ENCODE assay signal across 1 cellular context in the genomic region with DNA sequence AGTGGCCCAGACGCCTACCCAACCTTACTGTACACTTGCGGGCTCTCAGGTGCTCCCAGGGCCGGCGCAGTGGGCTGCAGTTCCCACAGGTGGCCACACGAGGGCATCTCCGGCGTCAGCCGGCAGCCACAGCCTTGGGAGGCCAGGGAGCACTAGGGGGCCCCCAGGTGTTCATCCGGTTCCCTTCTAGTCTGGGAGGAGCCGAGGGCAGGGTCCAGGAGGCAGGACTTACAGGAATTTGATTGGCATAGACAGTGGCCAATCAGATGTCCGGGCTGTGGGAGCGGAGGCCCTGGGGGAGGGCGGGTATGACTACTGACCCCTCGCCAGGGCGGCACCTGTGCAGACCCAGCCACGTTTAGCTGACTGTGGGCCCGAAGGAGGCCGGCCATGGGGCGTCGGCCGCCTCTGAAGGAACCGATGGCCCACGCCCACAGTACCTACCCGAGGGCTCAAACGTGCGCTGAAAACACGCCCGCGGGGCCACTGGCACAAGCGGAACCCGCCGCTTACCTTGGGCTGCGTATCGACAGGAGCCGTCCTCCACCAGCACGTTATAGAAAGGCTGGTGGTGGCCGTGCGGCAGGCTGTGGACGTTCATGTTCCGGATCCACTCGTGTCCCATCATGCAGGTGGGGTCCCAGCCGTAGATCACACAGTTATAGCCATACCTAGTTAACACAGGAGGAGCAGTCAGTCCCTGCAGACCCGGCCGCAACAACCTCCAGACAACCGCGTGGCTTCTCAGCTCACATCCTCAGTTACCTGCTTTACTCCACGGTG.
TF ChIP-seq lines count a peak whose summit lies in the region.

No MANE protein-coding gene starts in this region.

TF ChIP-seq in K562, 482 proteins besides CTCF, POLR2A, EP300 and RAD21 (continued from another document and continues in another):
- TF ChIP-seq, protein P1, sequence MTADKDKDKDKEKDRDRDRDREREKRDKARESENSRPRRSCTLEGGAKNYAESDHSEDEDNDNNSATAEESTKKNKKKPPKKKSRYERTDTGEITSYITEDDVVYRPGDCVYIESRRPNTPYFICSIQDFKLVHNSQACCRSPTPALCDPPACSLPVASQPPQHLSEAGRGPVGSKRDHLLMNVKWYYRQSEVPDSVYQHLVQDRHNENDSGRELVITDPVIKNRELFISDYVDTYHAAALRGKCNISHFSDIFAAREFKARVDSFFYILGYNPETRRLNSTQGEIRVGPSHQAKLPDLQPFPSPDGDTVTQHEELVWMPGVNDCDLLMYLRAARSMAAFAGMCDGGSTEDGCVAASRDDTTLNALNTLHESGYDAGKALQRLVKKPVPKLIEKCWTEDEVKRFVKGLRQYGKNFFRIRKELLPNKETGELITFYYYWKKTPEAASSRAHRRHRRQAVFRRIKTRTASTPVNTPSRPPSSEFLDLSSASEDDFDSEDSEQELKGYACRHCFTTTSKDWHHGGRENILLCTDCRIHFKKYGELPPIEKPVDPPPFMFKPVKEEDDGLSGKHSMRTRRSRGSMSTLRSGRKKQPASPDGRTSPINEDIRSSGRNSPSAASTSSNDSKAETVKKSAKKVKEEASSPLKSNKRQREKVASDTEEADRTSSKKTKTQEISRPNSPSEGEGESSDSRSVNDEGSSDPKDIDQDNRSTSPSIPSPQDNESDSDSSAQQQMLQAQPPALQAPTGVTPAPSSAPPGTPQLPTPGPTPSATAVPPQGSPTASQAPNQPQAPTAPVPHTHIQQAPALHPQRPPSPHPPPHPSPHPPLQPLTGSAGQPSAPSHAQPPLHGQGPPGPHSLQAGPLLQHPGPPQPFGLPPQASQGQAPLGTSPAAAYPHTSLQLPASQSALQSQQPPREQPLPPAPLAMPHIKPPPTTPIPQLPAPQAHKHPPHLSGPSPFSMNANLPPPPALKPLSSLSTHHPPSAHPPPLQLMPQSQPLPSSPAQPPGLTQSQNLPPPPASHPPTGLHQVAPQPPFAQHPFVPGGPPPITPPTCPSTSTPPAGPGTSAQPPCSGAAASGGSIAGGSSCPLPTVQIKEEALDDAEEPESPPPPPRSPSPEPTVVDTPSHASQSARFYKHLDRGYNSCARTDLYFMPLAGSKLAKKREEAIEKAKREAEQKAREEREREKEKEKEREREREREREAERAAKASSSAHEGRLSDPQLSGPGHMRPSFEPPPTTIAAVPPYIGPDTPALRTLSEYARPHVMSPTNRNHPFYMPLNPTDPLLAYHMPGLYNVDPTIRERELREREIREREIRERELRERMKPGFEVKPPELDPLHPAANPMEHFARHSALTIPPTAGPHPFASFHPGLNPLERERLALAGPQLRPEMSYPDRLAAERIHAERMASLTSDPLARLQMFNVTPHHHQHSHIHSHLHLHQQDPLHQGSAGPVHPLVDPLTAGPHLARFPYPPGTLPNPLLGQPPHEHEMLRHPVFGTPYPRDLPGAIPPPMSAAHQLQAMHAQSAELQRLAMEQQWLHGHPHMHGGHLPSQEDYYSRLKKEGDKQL (CRISPR knock-in tag; IDR thresholded peaks at IDR 0.05; ENCODE audit: borderline replicate concordance): no peak
- TF ChIP-seq ZEB2 (IDR thresholded peaks at IDR 0.05): peak; percentile 80
- peak; percentile 57 for TF ChIP-seq FIP1L1 (IDR thresholded peaks at IDR 0.05; ENCODE audit: low read depth, low read length, poor library complexity, severe bottlenecking)
- peak; percentile 47 for TF ChIP-seq RBM25 (IDR thresholded peaks at IDR 0.05; ENCODE audit: low read depth, low read length, severe bottlenecking)
- TF ChIP-seq, protein P2, sequence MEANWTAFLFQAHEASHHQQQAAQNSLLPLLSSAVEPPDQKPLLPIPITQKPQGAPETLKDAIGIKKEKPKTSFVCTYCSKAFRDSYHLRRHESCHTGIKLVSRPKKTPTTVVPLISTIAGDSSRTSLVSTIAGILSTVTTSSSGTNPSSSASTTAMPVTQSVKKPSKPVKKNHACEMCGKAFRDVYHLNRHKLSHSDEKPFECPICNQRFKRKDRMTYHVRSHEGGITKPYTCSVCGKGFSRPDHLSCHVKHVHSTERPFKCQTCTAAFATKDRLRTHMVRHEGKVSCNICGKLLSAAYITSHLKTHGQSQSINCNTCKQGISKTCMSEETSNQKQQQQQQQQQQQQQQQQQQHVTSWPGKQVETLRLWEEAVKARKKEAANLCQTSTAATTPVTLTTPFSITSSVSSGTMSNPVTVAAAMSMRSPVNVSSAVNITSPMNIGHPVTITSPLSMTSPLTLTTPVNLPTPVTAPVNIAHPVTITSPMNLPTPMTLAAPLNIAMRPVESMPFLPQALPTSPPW (CRISPR knock-in tag; IDR thresholded peaks at IDR 0.05): 0 out of 2 replicates have a peak, but pooled peaks have one; percentile 16
- TF ChIP-seq JUND (IDR thresholded peaks at IDR 0.05; ENCODE audit: borderline replicate concordance, low read depth, low read length): peak; percentile 57
- no peak; the same call in 2 of the 3 replicates for TF ChIP-seq JUND (tag; IDR thresholded peaks at IDR 0.05; ENCODE audit: borderline replicate concordance, low read depth, low read length)
- TF ChIP-seq TFAP4 (CRISPR knock-in tag; IDR thresholded peaks at IDR 0.05; ENCODE audit: borderline replicate concordance): peak; percentile 93
- no peak for TF ChIP-seq ATF1 (CRISPR knock-in tag; IDR thresholded peaks at IDR 0.05)
- TF ChIP-seq ATF1 (tag; IDR thresholded peaks at IDR 0.05): 0 out of 2 replicates have a peak, but pooled peaks have one; percentile 25
- TF ChIP-seq PBX2 (CRISPR knock-in tag; IDR thresholded peaks at IDR 0.05; ENCODE audit: low read depth): peak; percentile 73
- TF ChIP-seq PBX2 (tag; conservative IDR thresholded peaks at IDR 0.05; ENCODE audit: low read depth): peak; percentile 86
- 0 out of 2 replicates have a peak, but pooled peaks have one; percentile 28 for TF ChIP-seq CREB1 (IDR thresholded peaks at IDR 0.05)
- TF ChIP-seq CREB1 (CRISPR knock-in tag; IDR thresholded peaks at IDR 0.05): peak; percentile 63
- TF ChIP-seq PKNOX1 (IDR thresholded peaks at IDR 0.05): peak; percentile 98
- peak; percentile 36; the same call in 1 of the 2 replicates for TF ChIP-seq ATF7 (IDR thresholded peaks at IDR 0.05)
- peak; percentile 63 for TF ChIP-seq FOS (IDR thresholded peaks at IDR 0.05; ENCODE audit: extremely low read depth, insufficient read length)
- peak; percentile 57 for TF ChIP-seq SMC3 (conservative IDR thresholded peaks at IDR 0.05; ENCODE audit: insufficient read depth, low read depth, low read length)
- 0 out of 2 replicates have a peak, but pooled peaks have one; percentile 28 for TF ChIP-seq RBFOX2 (IDR thresholded peaks at IDR 0.05; ENCODE audit: low read depth, low read length)
- peak; percentile 78 for TF ChIP-seq ETV1 (tag; conservative IDR thresholded peaks at IDR 0.05; ENCODE audit: low read depth)
- TF ChIP-seq ZNF263 (CRISPR knock-in tag; IDR thresholded peaks at IDR 0.05; ENCODE audit: borderline replicate concordance): peak; percentile 77
- TF ChIP-seq HDAC8 (tag; IDR thresholded peaks at IDR 0.05): no peak
- TF ChIP-seq ZNF444 (CRISPR knock-in tag; IDR thresholded peaks at IDR 0.05): no peak
- peak; percentile 13; the same call in 1 of the 2 replicates for TF ChIP-seq ZBTB33 (CRISPR knock-in tag; IDR thresholded peaks at IDR 0.05)
- peak; percentile 52; the same call in 1 of the 2 replicates for TF ChIP-seq RB1 (IDR thresholded peaks at IDR 0.05; ENCODE audit: low read depth)
- 0 out of 2 replicates have a peak, but pooled peaks have one; percentile 46 for TF ChIP-seq XRCC5 (IDR thresholded peaks at IDR 0.05; ENCODE audit: low read depth, low read length)
- peak in 1 of 3 experiments; percentile 41 for TF ChIP-seq YY1 (IDR thresholded peaks at IDR 0.05; ENCODE audit: borderline replicate concordance in 1 of 3, control insufficient read depth in 1 of 3, extremely low read depth in 1 of 3, insufficient read depth in 3 of 3, insufficient read length in 1 of 3, insufficient replicate concordance in 2 of 3, low read depth in 1 of 3, low read length in 2 of 3)
- no peak for TF ChIP-seq HNRNPL (IDR thresholded peaks at IDR 0.05; ENCODE audit: low read depth, low read length)
- TF ChIP-seq SPI1 (IDR thresholded peaks at IDR 0.05; ENCODE audit: borderline replicate concordance, low read depth, low read length): 0 out of 2 replicates have a peak, but pooled peaks have one; percentile 10
- peak; percentile 32 to 52 for TF ChIP-seq NRF1 (conservative IDR thresholded peaks at IDR 0.05 in 1 of 2, IDR thresholded peaks at IDR 0.05 in 1 of 2)
- peak; percentile 27; the same call in 1 of the 2 replicates for TF ChIP-seq ZBTB7A (IDR thresholded peaks at IDR 0.05; ENCODE audit: borderline replicate concordance, control insufficient read depth, low read depth, low read length)
- TF ChIP-seq, protein P3, sequence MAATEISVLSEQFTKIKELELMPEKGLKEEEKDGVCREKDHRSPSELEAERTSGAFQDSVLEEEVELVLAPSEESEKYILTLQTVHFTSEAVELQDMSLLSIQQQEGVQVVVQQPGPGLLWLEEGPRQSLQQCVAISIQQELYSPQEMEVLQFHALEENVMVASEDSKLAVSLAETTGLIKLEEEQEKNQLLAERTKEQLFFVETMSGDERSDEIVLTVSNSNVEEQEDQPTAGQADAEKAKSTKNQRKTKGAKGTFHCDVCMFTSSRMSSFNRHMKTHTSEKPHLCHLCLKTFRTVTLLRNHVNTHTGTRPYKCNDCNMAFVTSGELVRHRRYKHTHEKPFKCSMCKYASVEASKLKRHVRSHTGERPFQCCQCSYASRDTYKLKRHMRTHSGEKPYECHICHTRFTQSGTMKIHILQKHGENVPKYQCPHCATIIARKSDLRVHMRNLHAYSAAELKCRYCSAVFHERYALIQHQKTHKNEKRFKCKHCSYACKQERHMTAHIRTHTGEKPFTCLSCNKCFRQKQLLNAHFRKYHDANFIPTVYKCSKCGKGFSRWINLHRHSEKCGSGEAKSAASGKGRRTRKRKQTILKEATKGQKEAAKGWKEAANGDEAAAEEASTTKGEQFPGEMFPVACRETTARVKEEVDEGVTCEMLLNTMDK (IDR thresholded peaks at IDR 0.05; ENCODE audit: borderline replicate concordance, insufficient read depth, low read depth, low read length, poor library complexity, severe bottlenecking): peak; percentile 81
- no peak for TF ChIP-seq KLF13 (tag; IDR thresholded peaks at IDR 0.05; ENCODE audit: borderline replicate concordance, low read depth)
- TF ChIP-seq MAZ (CRISPR knock-in tag; conservative IDR thresholded peaks at IDR 0.05 in 1 of 2, IDR thresholded peaks at IDR 0.05 in 1 of 2): peak in 1 of 2 experiments; percentile 80; a peak in 2 of 4 replicates
- TF ChIP-seq SAFB2 (IDR thresholded peaks at IDR 0.05; ENCODE audit: borderline replicate concordance, low read depth, low read length, severe bottlenecking): no peak
- TF ChIP-seq NFYB (IDR thresholded peaks at IDR 0.05; ENCODE audit: extremely low read depth, insufficient read length): peak; percentile 94
- peak; percentile 68 for TF ChIP-seq CREM (IDR thresholded peaks at IDR 0.05; ENCODE audit: low read depth)
- TF ChIP-seq KLF16 (IDR thresholded peaks at IDR 0.05): peak; percentile 23; the same call in 1 of the 2 replicates
- TF ChIP-seq GABPB1 (CRISPR knock-in tag; IDR thresholded peaks at IDR 0.05): peak; percentile 63; the same call in 1 of the 2 replicates
- TF ChIP-seq CTBP1 (IDR thresholded peaks at IDR 0.05; ENCODE audit: borderline replicate concordance): peak; percentile 41; the same call in 1 of the 2 replicates
